ENCODE assay signal across 1 cellular context in the genomic region with DNA sequence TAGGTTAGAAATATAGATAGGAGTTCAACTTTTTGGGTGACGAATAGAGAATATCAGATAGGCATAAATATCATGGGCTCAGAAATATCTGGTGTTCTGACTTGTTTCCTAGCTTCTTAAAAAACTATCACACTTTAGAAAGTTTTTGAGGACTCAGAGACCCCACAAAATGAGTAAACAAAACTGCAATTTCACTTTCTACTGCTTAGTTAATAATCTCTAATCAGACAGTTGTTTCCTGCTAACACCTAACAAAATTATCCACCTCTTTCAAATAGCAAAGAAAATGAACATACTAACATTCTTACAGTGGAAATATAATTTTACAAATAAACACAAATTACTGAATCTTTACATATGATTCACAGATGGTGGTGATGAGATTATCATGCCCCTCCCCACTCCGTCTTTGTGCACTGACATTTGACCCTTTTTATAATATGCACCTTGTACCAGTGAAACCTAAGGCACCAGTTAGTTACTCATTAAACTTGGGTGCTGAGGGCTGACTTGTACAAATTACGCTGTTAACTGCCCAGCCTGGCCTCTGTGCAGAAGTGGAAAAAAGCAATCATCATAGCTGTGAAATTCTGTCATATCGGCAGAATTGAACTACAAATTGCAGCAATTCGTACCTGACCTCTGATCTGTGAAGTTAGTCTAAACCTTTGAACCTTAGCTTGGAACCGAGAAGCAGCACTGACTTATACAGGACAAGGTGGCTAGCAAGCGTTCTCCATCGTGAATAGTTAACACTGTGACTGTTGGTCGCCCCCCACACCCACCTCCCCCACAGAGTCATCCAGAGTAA.
TF ChIP-seq lines count a peak whose summit lies in the region.

No MANE protein-coding gene starts in this region.

TF ChIP-seq in HepG2, 621 proteins besides CTCF, POLR2A, EP300 and RAD21 (continued from another document and continues in another):
- TF ChIP-seq NR2F6 (IDR thresholded peaks at IDR 0.05): peak; percentile 99
- TF ChIP-seq NR2F6 (CRISPR knock-in tag; IDR thresholded peaks at IDR 0.05): peak; percentile 96
- TF ChIP-seq ZNF703 (CRISPR knock-in tag; IDR thresholded peaks at IDR 0.05; ENCODE audit: borderline replicate concordance): peak; percentile 59; the same call in 1 of the 2 replicates
- TF ChIP-seq ZNF577 (CRISPR knock-in tag; IDR thresholded peaks at IDR 0.05; ENCODE audit: borderline replicate concordance, low read depth): no peak
- TF ChIP-seq RBFOX2 (IDR thresholded peaks at IDR 0.05; ENCODE audit: low read depth, low read length): no peak
- TF ChIP-seq RARA (CRISPR knock-in tag; IDR thresholded peaks at IDR 0.05): peak; percentile 82
- TF ChIP-seq ZNF660 (CRISPR knock-in tag; IDR thresholded peaks at IDR 0.05; ENCODE audit: borderline replicate concordance, low read depth): no peak
- TF ChIP-seq, protein P1, sequence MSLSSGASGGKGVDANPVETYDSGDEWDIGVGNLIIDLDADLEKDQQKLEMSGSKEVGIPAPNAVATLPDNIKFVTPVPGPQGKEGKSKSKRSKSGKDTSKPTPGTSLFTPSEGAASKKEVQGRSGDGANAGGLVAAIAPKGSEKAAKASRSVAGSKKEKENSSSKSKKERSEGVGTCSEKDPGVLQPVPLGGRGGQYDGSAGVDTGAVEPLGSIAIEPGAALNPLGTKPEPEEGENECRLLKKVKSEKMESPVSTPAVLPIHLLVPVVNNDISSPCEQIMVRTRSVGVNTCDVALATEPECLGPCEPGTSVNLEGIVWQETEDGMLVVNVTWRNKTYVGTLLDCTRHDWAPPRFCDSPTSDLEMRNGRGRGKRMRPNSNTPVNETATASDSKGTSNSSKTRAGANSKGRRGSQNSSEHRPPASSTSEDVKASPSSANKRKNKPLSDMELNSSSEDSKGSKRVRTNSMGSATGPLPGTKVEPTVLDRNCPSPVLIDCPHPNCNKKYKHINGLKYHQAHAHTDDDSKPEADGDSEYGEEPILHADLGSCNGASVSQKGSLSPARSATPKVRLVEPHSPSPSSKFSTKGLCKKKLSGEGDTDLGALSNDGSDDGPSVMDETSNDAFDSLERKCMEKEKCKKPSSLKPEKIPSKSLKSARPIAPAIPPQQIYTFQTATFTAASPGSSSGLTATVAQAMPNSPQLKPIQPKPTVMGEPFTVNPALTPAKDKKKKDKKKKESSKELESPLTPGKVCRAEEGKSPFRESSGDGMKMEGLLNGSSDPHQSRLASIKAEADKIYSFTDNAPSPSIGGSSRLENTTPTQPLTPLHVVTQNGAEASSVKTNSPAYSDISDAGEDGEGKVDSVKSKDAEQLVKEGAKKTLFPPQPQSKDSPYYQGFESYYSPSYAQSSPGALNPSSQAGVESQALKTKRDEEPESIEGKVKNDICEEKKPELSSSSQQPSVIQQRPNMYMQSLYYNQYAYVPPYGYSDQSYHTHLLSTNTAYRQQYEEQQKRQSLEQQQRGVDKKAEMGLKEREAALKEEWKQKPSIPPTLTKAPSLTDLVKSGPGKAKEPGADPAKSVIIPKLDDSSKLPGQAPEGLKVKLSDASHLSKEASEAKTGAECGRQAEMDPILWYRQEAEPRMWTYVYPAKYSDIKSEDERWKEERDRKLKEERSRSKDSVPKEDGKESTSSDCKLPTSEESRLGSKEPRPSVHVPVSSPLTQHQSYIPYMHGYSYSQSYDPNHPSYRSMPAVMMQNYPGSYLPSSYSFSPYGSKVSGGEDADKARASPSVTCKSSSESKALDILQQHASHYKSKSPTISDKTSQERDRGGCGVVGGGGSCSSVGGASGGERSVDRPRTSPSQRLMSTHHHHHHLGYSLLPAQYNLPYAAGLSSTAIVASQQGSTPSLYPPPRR (CRISPR knock-in tag; IDR thresholded peaks at IDR 0.05; ENCODE audit: borderline replicate concordance): peak; percentile 100
- TF ChIP-seq, protein P2, sequence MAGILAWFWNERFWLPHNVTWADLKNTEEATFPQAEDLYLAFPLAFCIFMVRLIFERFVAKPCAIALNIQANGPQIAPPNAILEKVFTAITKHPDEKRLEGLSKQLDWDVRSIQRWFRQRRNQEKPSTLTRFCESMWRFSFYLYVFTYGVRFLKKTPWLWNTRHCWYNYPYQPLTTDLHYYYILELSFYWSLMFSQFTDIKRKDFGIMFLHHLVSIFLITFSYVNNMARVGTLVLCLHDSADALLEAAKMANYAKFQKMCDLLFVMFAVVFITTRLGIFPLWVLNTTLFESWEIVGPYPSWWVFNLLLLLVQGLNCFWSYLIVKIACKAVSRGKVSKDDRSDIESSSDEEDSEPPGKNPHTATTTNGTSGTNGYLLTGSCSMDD (CRISPR knock-in tag; IDR thresholded peaks at IDR 0.05): no peak
- TF ChIP-seq ZBTB20 (CRISPR knock-in tag; IDR thresholded peaks at IDR 0.05; ENCODE audit: borderline replicate concordance, low read depth): no peak
- TF ChIP-seq PAWR (CRISPR knock-in tag; IDR thresholded peaks at IDR 0.05; ENCODE audit: borderline replicate concordance): no peak
- TF ChIP-seq, protein P3, sequence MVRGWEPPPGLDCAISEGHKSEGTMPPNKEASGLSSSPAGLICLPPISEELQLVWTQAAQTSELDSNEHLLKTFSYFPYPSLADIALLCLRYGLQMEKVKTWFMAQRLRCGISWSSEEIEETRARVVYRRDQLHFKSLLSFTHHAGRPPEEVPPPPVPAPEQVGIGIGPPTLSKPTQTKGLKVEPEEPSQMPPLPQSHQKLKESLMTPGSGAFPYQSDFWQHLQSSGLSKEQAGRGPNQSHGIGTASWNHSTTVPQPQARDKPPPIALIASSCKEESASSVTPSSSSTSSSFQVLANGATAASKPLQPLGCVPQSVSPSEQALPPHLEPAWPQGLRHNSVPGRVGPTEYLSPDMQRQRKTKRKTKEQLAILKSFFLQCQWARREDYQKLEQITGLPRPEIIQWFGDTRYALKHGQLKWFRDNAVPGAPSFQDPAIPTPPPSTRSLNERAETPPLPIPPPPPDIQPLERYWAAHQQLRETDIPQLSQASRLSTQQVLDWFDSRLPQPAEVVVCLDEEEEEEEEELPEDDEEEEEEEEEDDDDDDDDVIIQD (CRISPR knock-in tag; IDR thresholded peaks at IDR 0.05; ENCODE audit: low read depth): peak; percentile 76
- TF ChIP-seq ZSCAN31 (CRISPR knock-in tag; IDR thresholded peaks at IDR 0.05; ENCODE audit: low read depth): no peak
- TF ChIP-seq PHF8 (CRISPR knock-in tag; IDR thresholded peaks at IDR 0.05): no peak
- no peak for TF ChIP-seq ZNF382 (CRISPR knock-in tag; IDR thresholded peaks at IDR 0.05; ENCODE audit: borderline replicate concordance)
- TF ChIP-seq FOXA3 (CRISPR knock-in tag; IDR thresholded peaks at IDR 0.05): peak; percentile 79
- TF ChIP-seq GTF3A (CRISPR knock-in tag; conservative IDR thresholded peaks at IDR 0.05): no peak
- TF ChIP-seq, protein P4, sequence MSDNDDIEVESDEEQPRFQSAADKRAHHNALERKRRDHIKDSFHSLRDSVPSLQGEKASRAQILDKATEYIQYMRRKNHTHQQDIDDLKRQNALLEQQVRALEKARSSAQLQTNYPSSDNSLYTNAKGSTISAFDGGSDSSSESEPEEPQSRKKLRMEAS (IDR thresholded peaks at IDR 0.05): 0 out of 2 replicates have a peak, but pooled peaks have one; percentile 35
- TF ChIP-seq, protein P5, sequence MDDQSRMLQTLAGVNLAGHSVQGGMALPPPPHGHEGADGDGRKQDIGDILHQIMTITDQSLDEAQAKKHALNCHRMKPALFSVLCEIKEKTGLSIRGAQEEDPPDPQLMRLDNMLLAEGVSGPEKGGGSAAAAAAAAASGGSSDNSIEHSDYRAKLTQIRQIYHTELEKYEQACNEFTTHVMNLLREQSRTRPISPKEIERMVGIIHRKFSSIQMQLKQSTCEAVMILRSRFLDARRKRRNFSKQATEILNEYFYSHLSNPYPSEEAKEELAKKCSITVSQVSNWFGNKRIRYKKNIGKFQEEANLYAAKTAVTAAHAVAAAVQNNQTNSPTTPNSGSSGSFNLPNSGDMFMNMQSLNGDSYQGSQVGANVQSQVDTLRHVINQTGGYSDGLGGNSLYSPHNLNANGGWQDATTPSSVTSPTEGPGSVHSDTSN (CRISPR knock-in tag; IDR thresholded peaks at IDR 0.05; ENCODE audit: borderline replicate concordance): no peak
- no peak for TF ChIP-seq TEAD2 (CRISPR knock-in tag; IDR thresholded peaks at IDR 0.05)
- TF ChIP-seq STAG1 (CRISPR knock-in tag; IDR thresholded peaks at IDR 0.05): no peak; the same call in 1 of the 2 replicates
- no peak for TF ChIP-seq ZNF672 (CRISPR knock-in tag; IDR thresholded peaks at IDR 0.05)
- TF ChIP-seq SOX5 (CRISPR knock-in tag; IDR thresholded peaks at IDR 0.05; ENCODE audit: borderline replicate concordance): peak; percentile 66
- TF ChIP-seq KDM3A (CRISPR knock-in tag; IDR thresholded peaks at IDR 0.05; ENCODE audit: low read depth): 0 out of 2 replicates have a peak, but pooled peaks have one; percentile 56
- peak; percentile 74; the same call in 1 of the 2 replicates for TF ChIP-seq ZNF430 (CRISPR knock-in tag; IDR thresholded peaks at IDR 0.05)
- TF ChIP-seq NR3C1 (CRISPR knock-in tag; IDR thresholded peaks at IDR 0.05): no peak
- TF ChIP-seq MATR3 (CRISPR knock-in tag; IDR thresholded peaks at IDR 0.05): no peak
- TF ChIP-seq NBN (conservative IDR thresholded peaks at IDR 0.05): no peak
- TF ChIP-seq, protein P6, sequence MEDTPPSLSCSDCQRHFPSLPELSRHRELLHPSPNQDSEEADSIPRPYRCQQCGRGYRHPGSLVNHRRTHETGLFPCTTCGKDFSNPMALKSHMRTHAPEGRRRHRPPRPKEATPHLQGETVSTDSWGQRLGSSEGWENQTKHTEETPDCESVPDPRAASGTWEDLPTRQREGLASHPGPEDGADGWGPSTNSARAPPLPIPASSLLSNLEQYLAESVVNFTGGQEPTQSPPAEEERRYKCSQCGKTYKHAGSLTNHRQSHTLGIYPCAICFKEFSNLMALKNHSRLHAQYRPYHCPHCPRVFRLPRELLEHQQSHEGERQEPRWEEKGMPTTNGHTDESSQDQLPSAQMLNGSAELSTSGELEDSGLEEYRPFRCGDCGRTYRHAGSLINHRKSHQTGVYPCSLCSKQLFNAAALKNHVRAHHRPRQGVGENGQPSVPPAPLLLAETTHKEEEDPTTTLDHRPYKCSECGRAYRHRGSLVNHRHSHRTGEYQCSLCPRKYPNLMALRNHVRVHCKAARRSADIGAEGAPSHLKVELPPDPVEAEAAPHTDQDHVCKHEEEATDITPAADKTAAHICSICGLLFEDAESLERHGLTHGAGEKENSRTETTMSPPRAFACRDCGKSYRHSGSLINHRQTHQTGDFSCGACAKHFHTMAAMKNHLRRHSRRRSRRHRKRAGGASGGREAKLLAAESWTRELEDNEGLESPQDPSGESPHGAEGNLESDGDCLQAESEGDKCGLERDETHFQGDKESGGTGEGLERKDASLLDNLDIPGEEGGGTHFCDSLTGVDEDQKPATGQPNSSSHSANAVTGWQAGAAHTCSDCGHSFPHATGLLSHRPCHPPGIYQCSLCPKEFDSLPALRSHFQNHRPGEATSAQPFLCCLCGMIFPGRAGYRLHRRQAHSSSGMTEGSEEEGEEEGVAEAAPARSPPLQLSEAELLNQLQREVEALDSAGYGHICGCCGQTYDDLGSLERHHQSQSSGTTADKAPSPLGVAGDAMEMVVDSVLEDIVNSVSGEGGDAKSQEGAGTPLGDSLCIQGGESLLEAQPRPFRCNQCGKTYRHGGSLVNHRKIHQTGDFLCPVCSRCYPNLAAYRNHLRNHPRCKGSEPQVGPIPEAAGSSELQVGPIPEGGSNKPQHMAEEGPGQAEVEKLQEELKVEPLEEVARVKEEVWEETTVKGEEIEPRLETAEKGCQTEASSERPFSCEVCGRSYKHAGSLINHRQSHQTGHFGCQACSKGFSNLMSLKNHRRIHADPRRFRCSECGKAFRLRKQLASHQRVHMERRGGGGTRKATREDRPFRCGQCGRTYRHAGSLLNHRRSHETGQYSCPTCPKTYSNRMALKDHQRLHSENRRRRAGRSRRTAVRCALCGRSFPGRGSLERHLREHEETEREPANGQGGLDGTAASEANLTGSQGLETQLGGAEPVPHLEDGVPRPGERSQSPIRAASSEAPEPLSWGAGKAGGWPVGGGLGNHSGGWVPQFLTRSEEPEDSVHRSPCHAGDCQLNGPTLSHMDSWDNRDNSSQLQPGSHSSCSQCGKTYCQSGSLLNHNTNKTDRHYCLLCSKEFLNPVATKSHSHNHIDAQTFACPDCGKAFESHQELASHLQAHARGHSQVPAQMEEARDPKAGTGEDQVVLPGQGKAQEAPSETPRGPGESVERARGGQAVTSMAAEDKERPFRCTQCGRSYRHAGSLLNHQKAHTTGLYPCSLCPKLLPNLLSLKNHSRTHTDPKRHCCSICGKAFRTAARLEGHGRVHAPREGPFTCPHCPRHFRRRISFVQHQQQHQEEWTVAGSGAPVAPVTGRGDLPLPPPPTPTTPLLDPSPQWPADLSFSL (CRISPR knock-in tag; IDR thresholded peaks at IDR 0.05): no peak
- TF ChIP-seq ZNF629 (CRISPR knock-in tag; conservative IDR thresholded peaks at IDR 0.05): 0 out of 2 replicates have a peak, but pooled peaks have one; percentile 12
- TF ChIP-seq MED13 (CRISPR knock-in tag; IDR thresholded peaks at IDR 0.05): no peak
- peak; percentile 92 for TF ChIP-seq NR2C2 (CRISPR knock-in tag; IDR thresholded peaks at IDR 0.05; ENCODE audit: borderline replicate concordance)
- no peak for TF ChIP-seq ZNF256 (CRISPR knock-in tag; conservative IDR thresholded peaks at IDR 0.05)
- TF ChIP-seq, protein P7, sequence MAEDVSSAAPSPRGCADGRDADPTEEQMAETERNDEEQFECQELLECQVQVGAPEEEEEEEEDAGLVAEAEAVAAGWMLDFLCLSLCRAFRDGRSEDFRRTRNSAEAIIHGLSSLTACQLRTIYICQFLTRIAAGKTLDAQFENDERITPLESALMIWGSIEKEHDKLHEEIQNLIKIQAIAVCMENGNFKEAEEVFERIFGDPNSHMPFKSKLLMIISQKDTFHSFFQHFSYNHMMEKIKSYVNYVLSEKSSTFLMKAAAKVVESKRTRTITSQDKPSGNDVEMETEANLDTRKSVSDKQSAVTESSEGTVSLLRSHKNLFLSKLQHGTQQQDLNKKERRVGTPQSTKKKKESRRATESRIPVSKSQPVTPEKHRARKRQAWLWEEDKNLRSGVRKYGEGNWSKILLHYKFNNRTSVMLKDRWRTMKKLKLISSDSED (CRISPR knock-in tag; IDR thresholded peaks at IDR 0.05): no peak
- no peak for TF ChIP-seq MIER2 (CRISPR knock-in tag; IDR thresholded peaks at IDR 0.05)
- TF ChIP-seq, protein P8, sequence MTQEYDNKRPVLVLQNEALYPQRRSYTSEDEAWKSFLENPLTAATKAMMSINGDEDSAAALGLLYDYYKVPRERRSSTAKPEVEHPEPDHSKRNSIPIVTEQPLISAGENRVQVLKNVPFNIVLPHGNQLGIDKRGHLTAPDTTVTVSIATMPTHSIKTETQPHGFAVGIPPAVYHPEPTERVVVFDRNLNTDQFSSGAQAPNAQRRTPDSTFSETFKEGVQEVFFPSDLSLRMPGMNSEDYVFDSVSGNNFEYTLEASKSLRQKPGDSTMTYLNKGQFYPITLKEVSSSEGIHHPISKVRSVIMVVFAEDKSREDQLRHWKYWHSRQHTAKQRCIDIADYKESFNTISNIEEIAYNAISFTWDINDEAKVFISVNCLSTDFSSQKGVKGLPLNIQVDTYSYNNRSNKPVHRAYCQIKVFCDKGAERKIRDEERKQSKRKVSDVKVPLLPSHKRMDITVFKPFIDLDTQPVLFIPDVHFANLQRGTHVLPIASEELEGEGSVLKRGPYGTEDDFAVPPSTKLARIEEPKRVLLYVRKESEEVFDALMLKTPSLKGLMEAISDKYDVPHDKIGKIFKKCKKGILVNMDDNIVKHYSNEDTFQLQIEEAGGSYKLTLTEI (CRISPR knock-in tag; conservative IDR thresholded peaks at IDR 0.05): no peak
- no peak for TF ChIP-seq ZNF337 (CRISPR knock-in tag; IDR thresholded peaks at IDR 0.05; ENCODE audit: borderline replicate concordance, low read depth)
- TF ChIP-seq ZNF83 (CRISPR knock-in tag; IDR thresholded peaks at IDR 0.05; ENCODE audit: borderline replicate concordance): no peak
- no peak for TF ChIP-seq ZNF44 (CRISPR knock-in tag; IDR thresholded peaks at IDR 0.05)
- TF ChIP-seq ZNF737 (CRISPR knock-in tag; IDR thresholded peaks at IDR 0.05; ENCODE audit: borderline replicate concordance): no peak
- TF ChIP-seq SYNCRIP (IDR thresholded peaks at IDR 0.05; ENCODE audit: insufficient read depth, low read depth, low read length): no peak
- TF ChIP-seq ZNF143 (CRISPR knock-in tag; IDR thresholded peaks at IDR 0.05): no peak
- no peak for TF ChIP-seq ZNF558 (CRISPR knock-in tag; IDR thresholded peaks at IDR 0.05; ENCODE audit: borderline replicate concordance)
- peak; percentile 80 for TF ChIP-seq TCF7 (IDR thresholded peaks at IDR 0.05; ENCODE audit: low read depth)
